ENCODE assay signal across 8 cellular contexts in genomic region chr12:132986001-132986884, GRCh38. TPM values are rescaled to one million over a fixed set of nuclear protein-coding genes. Genes with fewer than 3 reads are reported as not detected.
A peak's percentile ranks its signal among the peaks of the same experiment; 100 is the strongest.
DNase-seq lines count a peak whose midpoint lies in the region; ATAC-seq and TF ChIP-seq lines count a peak whose summit lies in the region.

Gene ZNF26 (plus strand): TSS chr12:132986367. CDS start chr12:132986841, 474 bp downstream.

- H3K4me3 ChIP-seq in PC-3 (ENCODE audit: low read length) (peak within 1 kb of the TSS; percentile 76), epithelial cell of proximal tubule (ENCODE audit: low read depth, low read length) (peak within 1 kb of the TSS; percentile 89)

- peak; percentile 88 for DNase-seq in DMS114 treated with DMSO at 0.1 percent for 48 hours (lab: John Stamatoyannopoulos, UW; ENCODE audit: unreplicated experiment)
- peak; percentile 97 for DNase-seq in PC-3
- peak; percentile 82 for DNase-seq in activated T-cell treated with anti-CD3 and anti-CD28 coated beads for 48 hours (ENCODE audit: low read depth)
- DNase-seq in epithelial cell of proximal tubule (ENCODE audit: low read depth), result peak; percentile 49
- DNase-seq in mucosa of gallbladder (ENCODE audit: low spot score), result peak; percentile 94
- DNase-seq in stimulated activated CD8-positive, alpha-beta memory T cell treated with anti-CD3 and anti-CD28 coated beads, Interleukin-4, amount 100 ng/mL, for 4 hours (ENCODE audit: low read depth in 2 of 2, low spot score in 1 of 2), result peak; percentile 65 to 78

- TF ChIP-seq RAD21 in Ishikawa (IDR thresholded peaks at IDR 0.05; ENCODE audit: low read depth), result no peak

- H3K27me3 ChIP-seq in PC-3 (ENCODE audit: low read length), result no peaks in the 10 kb centered on the region; the same call in 1 of the 2 replicates

- TF ChIP-seq EP300 in Ishikawa (IDR thresholded peaks at IDR 0.05; ENCODE audit: borderline replicate concordance), result no peak

- H3F3A ChIP-seq in PC-3 (ENCODE audit: low read length, unreplicated experiment), result no peaks in the 10 kb centered on the region

- POLR2A ChIA-PET in PC-3 (lab: Charles Lee; ENCODE audit: unreplicated experiment), result interaction anchor here (0.6 kb wide), 1 partner anchor 15 kb away, joined by 4 read pairs; no protein-coding TSS in a partner anchor

- H3K9me3 ChIP-seq in PC-3 (ENCODE audit: low read length), result no peaks in the 10 kb centered on the region

- peaks cover 13% of the 10 kb centered on the region; the same call in 1 of the 2 replicates for H3K4me1 ChIP-seq in PC-3 (ENCODE audit: insufficient read depth, low read length)

- H4K20me1 ChIP-seq in PC-3 (ENCODE audit: low read length), result no peaks in the 10 kb centered on the region

- H3K4me2 ChIP-seq in PC-3 (ENCODE audit: low read length), result peak within 1 kb of the TSS; percentile 85

- TF ChIP-seq CTCF in PC-3 (conservative IDR thresholded peaks at IDR 0.05; ENCODE audit: low read depth, low read length) (no peak), epithelial cell of proximal tubule (conservative IDR thresholded peaks at IDR 0.05; ENCODE audit: low read depth, low read length) (no peak)

- CTCF ChIA-PET in PC-3 (lab: Charles Lee), result no interaction called here

- intact Hi-C loops in PC-3 (cut with micrococcal nuclease), result loop anchor here (1.0 kb wide), 1 partner anchor 30 kb away; the partner anchor contains the start of gene ZNF605

- ATAC-seq in GM21576 (IDR thresholded peaks at IDR 0.05; ENCODE audit: unreplicated experiment) (peak; percentile 98), PC-3 (peak; percentile 96)

- BruUV-seq in PC-3 (replicated peaks; lab: Mats Ljungman, UMichigan), result no TSS peak

- no peak within 1 kb of the TSS for H3K27ac ChIP-seq in PC-3 (ENCODE audit: low read length)

- peak within 1 kb of the TSS; percentile 84 for H3K9ac ChIP-seq in PC-3 (ENCODE audit: low read length)

- peaks cover 50% of the 10 kb centered on the region for H3K79me2 ChIP-seq in PC-3 (ENCODE audit: low read length)

- no peaks in the 10 kb centered on the region for H3K9me2 ChIP-seq in PC-3 (replicated peaks; ENCODE audit: low read length)

- peak within 1 kb of the TSS; percentile 98 for H2AFZ ChIP-seq in PC-3 (ENCODE audit: low read length)

- H3K36me3 ChIP-seq in PC-3 (ENCODE audit: low read depth, low read length), result peaks cover 31% of the 10 kb centered on the region

TF ChIP-seq in Ishikawa, 13 proteins besides CTCF, POLR2A, EP300 and RAD21:
- TF ChIP-seq CREB1 (IDR thresholded peaks at IDR 0.05; ENCODE audit: low read depth) (peak; percentile 95), ZBTB7A (IDR thresholded peaks at IDR 0.05; ENCODE audit: low read depth) (no peak), FOXM1 (IDR thresholded peaks at IDR 0.05; ENCODE audit: borderline replicate concordance, low read depth) (no peak), NFIC (IDR thresholded peaks at IDR 0.05) (peak; percentile 39; the same call in 1 of the 2 replicates), USF1 (IDR thresholded peaks at IDR 0.05) (peak; percentile 55), TCF12 (IDR thresholded peaks at IDR 0.05; ENCODE audit: low read depth) (peak; percentile 79), CEBPB (IDR thresholded peaks at IDR 0.05) (no peak), TEAD4 (IDR thresholded peaks at IDR 0.05) (no peak; the same call in none of the 2 replicates), YY1 (IDR thresholded peaks at IDR 0.05; ENCODE audit: low read depth) (no peak), EGR1 (IDR thresholded peaks at IDR 0.05) (peak; percentile 50; the same call in 1 of the 2 replicates), TAF1 (IDR thresholded peaks at IDR 0.05; ENCODE audit: low read depth) (peak; percentile 83; the same call in 1 of the 2 replicates)
- TF ChIP-seq, protein P1, sequence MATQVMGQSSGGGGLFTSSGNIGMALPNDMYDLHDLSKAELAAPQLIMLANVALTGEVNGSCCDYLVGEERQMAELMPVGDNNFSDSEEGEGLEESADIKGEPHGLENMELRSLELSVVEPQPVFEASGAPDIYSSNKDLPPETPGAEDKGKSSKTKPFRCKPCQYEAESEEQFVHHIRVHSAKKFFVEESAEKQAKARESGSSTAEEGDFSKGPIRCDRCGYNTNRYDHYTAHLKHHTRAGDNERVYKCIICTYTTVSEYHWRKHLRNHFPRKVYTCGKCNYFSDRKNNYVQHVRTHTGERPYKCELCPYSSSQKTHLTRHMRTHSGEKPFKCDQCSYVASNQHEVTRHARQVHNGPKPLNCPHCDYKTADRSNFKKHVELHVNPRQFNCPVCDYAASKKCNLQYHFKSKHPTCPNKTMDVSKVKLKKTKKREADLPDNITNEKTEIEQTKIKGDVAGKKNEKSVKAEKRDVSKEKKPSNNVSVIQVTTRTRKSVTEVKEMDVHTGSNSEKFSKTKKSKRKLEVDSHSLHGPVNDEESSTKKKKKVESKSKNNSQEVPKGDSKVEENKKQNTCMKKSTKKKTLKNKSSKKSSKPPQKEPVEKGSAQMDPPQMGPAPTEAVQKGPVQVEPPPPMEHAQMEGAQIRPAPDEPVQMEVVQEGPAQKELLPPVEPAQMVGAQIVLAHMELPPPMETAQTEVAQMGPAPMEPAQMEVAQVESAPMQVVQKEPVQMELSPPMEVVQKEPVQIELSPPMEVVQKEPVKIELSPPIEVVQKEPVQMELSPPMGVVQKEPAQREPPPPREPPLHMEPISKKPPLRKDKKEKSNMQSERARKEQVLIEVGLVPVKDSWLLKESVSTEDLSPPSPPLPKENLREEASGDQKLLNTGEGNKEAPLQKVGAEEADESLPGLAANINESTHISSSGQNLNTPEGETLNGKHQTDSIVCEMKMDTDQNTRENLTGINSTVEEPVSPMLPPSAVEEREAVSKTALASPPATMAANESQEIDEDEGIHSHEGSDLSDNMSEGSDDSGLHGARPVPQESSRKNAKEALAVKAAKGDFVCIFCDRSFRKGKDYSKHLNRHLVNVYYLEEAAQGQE (IDR thresholded peaks at IDR 0.05; ENCODE audit: low read depth), result no peak
- TF ChIP-seq, protein P2, sequence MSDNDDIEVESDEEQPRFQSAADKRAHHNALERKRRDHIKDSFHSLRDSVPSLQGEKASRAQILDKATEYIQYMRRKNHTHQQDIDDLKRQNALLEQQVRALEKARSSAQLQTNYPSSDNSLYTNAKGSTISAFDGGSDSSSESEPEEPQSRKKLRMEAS (IDR thresholded peaks at IDR 0.05), result peak; percentile 93

RNA-seq across cellular contexts. Expression of gene ZNF26, which starts in this region (rescaled TPM):
- total RNA-seq in PC-3 (2014; rRNA removed) (30.2 and 39.2 TPM in 2 replicates), epithelial cell of proximal tubule (3.9 and 6.7 TPM in 2 replicates), mucosa of gallbladder (14.3 TPM)
